In genomic region chr3:188432826-188433525, GRCh38 we compare ENCODE assay signal across 11 cellular contexts.
DNase-seq lines count a peak whose midpoint lies in the region; ATAC-seq and TF ChIP-seq lines count a peak whose summit lies in the region.
"Had no signal": no experiment of that assay in that cellular context is flagged by ENCODE, and none has a peak within 500 bp of the region (broad histone marks: within the 10 kb centered on the region; RNA-seq: fewer than 3 reads in every experiment).

No MANE protein-coding gene starts in this region.

- DNase-seq in stimulated activated naive CD8-positive, alpha-beta T cell treated with anti-CD3 and anti-CD28 coated beads, Interleukin-15, Interleukin-2, amounts not matched to agents 100 U/mL and 50 U/mL, for 24 hours = no peak
- peak; percentile 61 for DNase-seq in astrocyte of the hippocampus (ENCODE audit: low read depth, low spot score)
- DNase-seq in memory B cell (ENCODE audit: low spot score in 2 of 2) = peak in 1 of 2 donors; percentile 49
- no peak for DNase-seq in A673 (ENCODE audit: low spot score)
- no peak for DNase-seq in stimulated activated CD4-positive, alpha-beta T cell treated with anti-CD3 and anti-CD28 coated beads, Interleukin-4, amount 100 ng/mL, for 24 hours
- no peak for DNase-seq in vagina (ENCODE audit: extremely low spot score in 2 of 2)
- DNase-seq: activated CD8-positive, alpha-beta memory T cell treated with anti-CD3 and anti-CD28 coated beads for 24 hours; EL; NCI-H1436 treated with DMSO at 0.1 percent for 48 hours had no signal

- H3K27ac ChIP-seq in A673 (ENCODE audit: low read depth, low read length, poor library complexity, severe bottlenecking) = no peak overlapping the region
- H3K27ac ChIP-seq in vagina = no peak overlapping the region

- CTCF ChIA-PET in A673 (lab: Charles Lee) = interaction anchor here (0.6 kb wide), 1 partner anchor 101 kb away, joined by 8 read pairs; no protein-coding TSS in a partner anchor

- H3K4me3 Mint-ChIP-seq in stimulated activated naive CD8-positive, alpha-beta T cell treated with anti-CD3 and anti-CD28 coated beads, Interleukin-15, Interleukin-2, amounts not matched to agents 100 ng/mL and 50 ng/mL, for 24 hours = peak overlapping the region; percentile 73
- H3K4me3 Mint-ChIP-seq in memory B cell = peak overlapping the region; percentile 80

- H3K27ac Mint-ChIP-seq in stimulated activated naive CD8-positive, alpha-beta T cell treated with anti-CD3 and anti-CD28 coated beads, Interleukin-15, Interleukin-2, amounts not matched to agents 100 ng/mL and 50 ng/mL, for 24 hours = peak overlapping the region; percentile 97
- peak overlapping the region; percentile 100 for H3K27ac Mint-ChIP-seq in memory B cell

- H3K36me3 Mint-ChIP-seq in stimulated activated naive CD8-positive, alpha-beta T cell treated with anti-CD3 and anti-CD28 coated beads, Interleukin-15, Interleukin-2, amounts not matched to agents 100 ng/mL and 50 ng/mL, for 24 hours (ENCODE audit: low read depth) = peaks cover 13% of the 10 kb centered on the region
- H3K36me3 Mint-ChIP-seq in memory B cell = peaks cover 19% of the 10 kb centered on the region

- peaks cover 4% of the 10 kb centered on the region for H3K9me3 Mint-ChIP-seq in stimulated activated naive CD8-positive, alpha-beta T cell treated with anti-CD3 and anti-CD28 coated beads, Interleukin-15, Interleukin-2, amounts not matched to agents 100 ng/mL and 50 ng/mL, for 24 hours
- H3K9me3 Mint-ChIP-seq in memory B cell = peaks cover 5% of the 10 kb centered on the region

- H3K4me3 ChIP-seq in A673 (ENCODE audit: low read depth, low read length, poor library complexity, severe bottlenecking) (no peak overlapping the region), vagina (no peak overlapping the region)

- intact Hi-C loops in A673 (cut with micrococcal nuclease; ENCODE audit: unreplicated experiment) = no loop called here
- intact Hi-C loops in vagina (cut with DNase I) = no loop called here

- H3K4me1 ChIP-seq in A673 (ENCODE audit: insufficient read depth, low read length, poor library complexity, severe bottlenecking) (no peaks in the 10 kb centered on the region), vagina (peaks cover 14% of the 10 kb centered on the region)

- H3K27me3 Mint-ChIP-seq in stimulated activated naive CD8-positive, alpha-beta T cell treated with anti-CD3 and anti-CD28 coated beads, Interleukin-15, Interleukin-2, amounts not matched to agents 100 ng/mL and 50 ng/mL, for 24 hours = no peaks in the 10 kb centered on the region
- no peaks in the 10 kb centered on the region for H3K27me3 Mint-ChIP-seq in memory B cell

- TF ChIP-seq CTCF in A673 (conservative IDR thresholded peaks at IDR 0.05; ENCODE audit: low read depth, low read length) (no peak), vagina (IDR thresholded peaks at IDR 0.05) (no peak)

- H3K27me3 ChIP-seq in A673 (replicated peaks; ENCODE audit: insufficient read depth, low read depth, low read length, poor library complexity) (no peaks in the 10 kb centered on the region), vagina (no peaks in the 10 kb centered on the region)

- no peak for TF ChIP-seq POLR2A in vagina (IDR thresholded peaks at IDR 0.05)

- H3K36me3 ChIP-seq in A673 (ENCODE audit: insufficient read depth, low read length, poor library complexity, severe bottlenecking) = no peaks in the 10 kb centered on the region
- no peaks in the 10 kb centered on the region for H3K36me3 ChIP-seq in vagina

- POLR2A ChIA-PET in A673 (lab: Charles Lee; ENCODE audit: low non-redundant PET) = no interaction called here

- no TSS peak for BruUV-seq in A673 (replicated peaks; lab: Mats Ljungman, UMichigan)

- peaks cover 67% of the 10 kb centered on the region for H3K4me1 Mint-ChIP-seq in stimulated activated naive CD8-positive, alpha-beta T cell treated with anti-CD3 and anti-CD28 coated beads, Interleukin-15, Interleukin-2, amounts not matched to agents 100 ng/mL and 50 ng/mL, for 24 hours (ENCODE audit: low read depth)
- peaks cover 47% of the 10 kb centered on the region for H3K4me1 Mint-ChIP-seq in memory B cell

- H3K9me3 ChIP-seq in A673 (ENCODE audit: low read depth, low read length, poor library complexity, severe bottlenecking) (no peaks in the 10 kb centered on the region), vagina (no peaks in the 10 kb centered on the region)

- no peak for ATAC-seq in stimulated activated naive CD8-positive, alpha-beta T cell treated with anti-CD3 and anti-CD28 coated beads, Interleukin-15, Interleukin-2, amounts not matched to agents 100 U/mL and 50 U/mL, for 24 hours
- ATAC-seq in memory B cell (ENCODE audit: low read depth) = peak; percentile 97
- no peak for ATAC-seq in GM19452 (IDR thresholded peaks at IDR 0.05; ENCODE audit: unreplicated experiment)
